ENCODE assay signal across 20 cellular contexts in the genomic region with DNA sequence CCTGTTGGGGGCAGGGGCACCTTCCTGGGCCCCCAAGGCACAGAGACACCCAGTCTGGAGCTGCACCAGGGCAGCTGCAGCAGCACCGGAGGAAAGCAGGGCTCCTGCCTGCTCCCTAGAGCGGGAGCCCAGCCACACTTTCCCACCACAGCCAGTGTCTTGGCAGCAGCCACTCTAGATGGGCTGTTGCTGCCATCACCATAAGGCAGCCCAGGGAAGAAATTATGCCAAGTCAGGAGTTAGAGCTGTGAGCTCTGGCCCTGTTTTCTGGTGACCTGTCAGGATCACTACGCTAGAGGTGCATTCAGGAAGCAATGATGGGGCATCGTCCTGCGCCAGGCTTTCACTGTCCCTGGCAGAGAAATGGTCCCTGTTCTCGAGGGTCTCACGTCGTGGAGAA.
"Had no signal": no experiment of that assay in that cellular context is flagged by ENCODE, and none has a peak within 500 bp of the region (broad histone marks: within the 10 kb centered on the region; RNA-seq: fewer than 3 reads in every experiment).

No MANE protein-coding gene starts in this region.

- H3K27me3 Mint-ChIP-seq: activated naive CD4-positive, alpha-beta T cell treated with anti-CD3 and anti-CD28 coated beads, Interleukin-2, amount 10 ng/mL, durations not matched to agents 7 days and 5 days; T-helper 17 cell had no signal

- H3K27ac Mint-ChIP-seq: activated CD4-positive, alpha-beta memory T cell treated with anti-CD3 and anti-CD28 coated beads for 36 hours; activated naive CD4-positive, alpha-beta T cell treated with anti-CD3 and anti-CD28 coated beads, Interleukin-2, amount 10 ng/mL, durations not matched to agents 7 days and 5 days; stimulated activated naive B cell treated with anti-CD40 and anti-IgM and Interleukin-4, amounts not matched to agents 10 μg/mL and 1 μg/mL and 100 μg/mL, for 72 hours; T-helper 17 cell had no signal

- ATAC-seq: foreskin keratinocyte; stimulated activated naive B cell treated with anti-CD40 and anti-IgM and Interleukin-4, amounts not matched to agents 10 μg/mL and 1 μg/mL and 100 μg/mL, for 72 hours; T-helper 17 cell had no signal

- H3K4me2 ChIP-seq: hepatocyte had no signal

- H2AFZ ChIP-seq: hepatocyte had no signal

- H3K4me3 ChIP-seq: hepatocyte, transverse colon, uterus had no signal

- H3K36me3 ChIP-seq: transverse colon, uterus had no signal

- H3K9me3 ChIP-seq: transverse colon, uterus had no signal

- H3K4me3 Mint-ChIP-seq: activated CD4-positive, alpha-beta memory T cell treated with anti-CD3 and anti-CD28 coated beads for 36 hours; activated naive CD4-positive, alpha-beta T cell treated with anti-CD3 and anti-CD28 coated beads, Interleukin-2, amount 10 ng/mL, durations not matched to agents 7 days and 5 days; nephron; stimulated activated naive B cell treated with anti-CD40 and anti-IgM and Interleukin-4, amounts not matched to agents 10 μg/mL and 1 μg/mL and 100 μg/mL, for 72 hours; T-helper 17 cell had no signal

- H3K79me2 ChIP-seq: hepatocyte had no signal

- H3K9me3 Mint-ChIP-seq: activated CD4-positive, alpha-beta memory T cell treated with anti-CD3 and anti-CD28 coated beads for 36 hours; activated naive CD4-positive, alpha-beta T cell treated with anti-CD3 and anti-CD28 coated beads, Interleukin-2, amount 10 ng/mL, durations not matched to agents 7 days and 5 days had no signal

- H3K27me3 ChIP-seq: foreskin keratinocyte, hepatocyte, transverse colon, uterus had no signal

- H3K36me3 Mint-ChIP-seq: activated CD4-positive, alpha-beta memory T cell treated with anti-CD3 and anti-CD28 coated beads for 36 hours; activated naive CD4-positive, alpha-beta T cell treated with anti-CD3 and anti-CD28 coated beads, Interleukin-2, amount 10 ng/mL, durations not matched to agents 7 days and 5 days had no signal

- H3K27ac ChIP-seq: foreskin keratinocyte, hepatocyte, transverse colon, uterus had no signal

- H3K4me1 ChIP-seq: transverse colon, uterus had no signal

- DNase-seq: activated CD4-positive, alpha-beta memory T cell treated with anti-CD3 and anti-CD28 coated beads for 36 hours; activated CD4-positive, alpha-beta T cell treated with anti-CD3 and anti-CD28 coated beads for 48 hours; activated CD4-positive, CD25-positive, alpha-beta regulatory T cell; activated effector memory CD4-positive, alpha-beta T cell treated with anti-CD3 and anti-CD28 coated beads, Interleukin-2, amount 50 U/mL, for 16 hours; activated naive CD4-positive, alpha-beta T cell treated with anti-CD3 and anti-CD28 coated beads, Interleukin-2, amount 10 ng/mL, durations not matched to agents 7 days and 5 days; activated T-cell treated with anti-CD3 and anti-CD28 coated beads for 4 hours; amygdala; dermis blood vessel endothelial cell; effector CD8-positive, alpha-beta T cell; foreskin keratinocyte; kidney glomerular epithelial cell; midbrain; stimulated activated CD4-positive, alpha-beta T cell treated with anti-CD3 and anti-CD28 coated beads, Interleukin-2, amount 100 ng/mL, for 48 hours; stimulated activated CD8-positive, alpha-beta memory T cell treated with anti-CD3 and anti-CD28 coated beads, Interleukin-4, amount 100 ng/mL, for 48 hours; stimulated activated naive B cell treated with anti-CD40 and anti-IgM and Interleukin-4, amounts not matched to agents 10 μg/mL and 1 μg/mL and 100 μg/mL, for 72 hours; T-helper 17 cell; transverse colon; uterus had no signal
